Comparison of ENCODE assay signal across 22 cellular contexts in genomic region chr2:224999784-225000183, GRCh38. TPM values are rescaled to one million over a fixed set of nuclear protein-coding genes. Genes with fewer than 3 reads are reported as not detected.
DNase-seq lines count a peak whose midpoint lies in the region; ATAC-seq and TF ChIP-seq lines count a peak whose summit lies in the region.
"Had no signal": no experiment of that assay in that cellular context is flagged by ENCODE, and none has a peak within 500 bp of the region (broad histone marks: within the 10 kb centered on the region; RNA-seq: fewer than 3 reads in every experiment).

No MANE protein-coding gene starts in this region.

- no peak for TF ChIP-seq POLR2A in spleen (IDR thresholded peaks at IDR 0.05)

- intact Hi-C loops in spleen (cut with DNase I; ENCODE audit: low total_unique reads) = loop anchor here (10.0 kb wide), 2 partner anchors 65 to 215 kb away; no protein-coding TSS in a partner anchor

- H3K36me3 Mint-ChIP-seq in activated T-cell treated with anti-CD3 and anti-CD28 coated beads, Interleukin-2, amount 50 U/mL, for 72 hours (ENCODE audit: insufficient read depth in 2 of 2) = peaks cover 2 to 10% of the 10 kb centered on the region in 2 donors

- no peak overlapping the region for H3K4me3 ChIP-seq in fibroblast of villous mesenchyme (ENCODE audit: low read depth, low read length)
- no peak overlapping the region for H3K4me3 ChIP-seq in spleen
- H3K4me3 ChIP-seq: body of pancreas, gastrocnemius medialis, thoracic aorta had no signal

- H3K27ac ChIP-seq in spleen = peak overlapping the region in 5 of 8 donors; percentile 41 to 61 (median 58)
- H3K27ac ChIP-seq: body of pancreas, gastrocnemius medialis, parathyroid adenoma, thoracic aorta, VCaP had no signal

- TF ChIP-seq CTCF in fibroblast of villous mesenchyme (IDR thresholded peaks at IDR 0.05; ENCODE audit: insufficient read depth, low read depth, low read length) (no peak), spleen (IDR thresholded peaks at IDR 0.05 in 8 of 11, conservative IDR thresholded peaks at IDR 0.05 in 3 of 11) (no peak)

- WGBS in spleen, 5 donors = 58 to 93% (median 78%) methylated on average over 3 of the region's 3 CpGs

- peak overlapping the region; percentile 25 for H3K27ac Mint-ChIP-seq in activated T-cell treated with anti-CD3 and anti-CD28 coated beads, Interleukin-2, amount 50 U/mL, for 72 hours
- H3K27ac Mint-ChIP-seq: activated naive CD4-positive, alpha-beta T cell treated with anti-CD3 and anti-CD28 coated beads, Interleukin-2, amount 50 U/mL, for 72 hours had no signal

- H3K9me3 ChIP-seq in spleen = no peaks in the 10 kb centered on the region
- H3K9me3 ChIP-seq: body of pancreas, gastrocnemius medialis, thoracic aorta had no signal

- H3K36me3 ChIP-seq in spleen = peaks cover 0 to 4% (median 0%) of the 10 kb centered on the region in 6 donors
- H3K36me3 ChIP-seq: gastrocnemius medialis, thoracic aorta had no signal

- no peaks in the 10 kb centered on the region for H3K27me3 ChIP-seq in spleen (replicated peaks in 1 of 7)
- H3K27me3 ChIP-seq: body of pancreas, gastrocnemius medialis had no signal

- ATAC-seq in activated T-cell treated with anti-CD3 and anti-CD28 coated beads, Interleukin-2, amount 50 U/mL, for 72 hours (replicated peaks in 1 of 2) = no peak
- no peak for ATAC-seq in GM18909 (IDR thresholded peaks at IDR 0.05; ENCODE audit: poor library complexity, unreplicated experiment)
- ATAC-seq: activated naive CD4-positive, alpha-beta T cell treated with anti-CD3 and anti-CD28 coated beads, Interleukin-2, amount 50 U/mL, for 72 hours; activated T-cell treated with anti-CD3 and anti-CD28 coated beads, Interleukin-2, amount 50 U/mL, for 4 hours; body of pancreas; gastrocnemius medialis; sciatic nerve had no signal

- DNase-seq in activated T-cell treated with anti-CD3 and anti-CD28 coated beads, Interleukin-2, amount 50 U/mL, for 72 hours = no peak
- no peak for DNase-seq in activated T-cell treated with anti-CD3 and anti-CD28 coated beads for 4 hours
- peak; percentile 23 for DNase-seq in NCI-H69 (lab: John Stamatoyannopoulos, UW)
- peak; percentile 48 for DNase-seq in fibroblast of villous mesenchyme (ENCODE audit: low read depth)
- no peak for DNase-seq in spleen
- no peak for DNase-seq in DMS153 treated with DMSO at 0.1 percent for 48 hours (lab: John Stamatoyannopoulos, UW; ENCODE audit: unreplicated experiment)
- DNase-seq: activated CD4-positive, alpha-beta T cell treated with anti-CD3 and anti-CD28 coated beads, Interleukin-2, amount 50 U/mL, for 48 hours; activated T-cell treated with anti-CD3 and anti-CD28 coated beads, Interleukin-2, amount 50 U/mL, for 4 hours; DND-41; gastrocnemius medialis; kidney; NCI-H146; NCI-H748 treated with DMSO at 0.1 percent for 48 hours; Right ventricle myocardium superior had no signal

- H3K4me3 Mint-ChIP-seq in activated T-cell treated with anti-CD3 and anti-CD28 coated beads, Interleukin-2, amount 50 U/mL, for 72 hours = no peak overlapping the region
- H3K4me3 Mint-ChIP-seq: activated T-cell treated with anti-CD3 and anti-CD28 coated beads, Interleukin-2, amount 50 U/mL, for 4 hours; IgD-negative memory B cell had no signal

- H3K9me3 Mint-ChIP-seq in activated T-cell treated with anti-CD3 and anti-CD28 coated beads, Interleukin-2, amount 50 U/mL, for 72 hours = no peaks in the 10 kb centered on the region
- H3K9me3 Mint-ChIP-seq: activated naive CD4-positive, alpha-beta T cell treated with anti-CD3 and anti-CD28 coated beads, Interleukin-2, amount 50 U/mL, for 72 hours; activated T-cell treated with anti-CD3 and anti-CD28 coated beads, Interleukin-2, amount 50 U/mL, for 4 hours had no signal

- H3K27me3 Mint-ChIP-seq in activated T-cell treated with anti-CD3 and anti-CD28 coated beads, Interleukin-2, amount 50 U/mL, for 72 hours (ENCODE audit: low read depth) = no peaks in the 10 kb centered on the region
- H3K27me3 Mint-ChIP-seq: IgD-negative memory B cell had no signal

- H3K4me1 ChIP-seq in spleen = peaks cover 0 to 85% (median 39%) of the 10 kb centered on the region in 6 donors
- H3K4me1 ChIP-seq: body of pancreas, parathyroid adenoma had no signal

- peaks cover 88% of the 10 kb centered on the region for H3K4me1 Mint-ChIP-seq in activated T-cell treated with anti-CD3 and anti-CD28 coated beads, Interleukin-2, amount 50 U/mL, for 72 hours (ENCODE audit: low read depth)

RNA-seq across cellular contexts. Expression of gene DOCK10, which starts 42.5 kb away (rescaled TPM):
- 100 to 1,000 TPM; 179 to 199 TPM for total RNA-seq in activated T-cell treated with anti-CD3 and anti-CD28 coated beads, Interleukin-2, amount 50 U/mL, for 72 hours
- total RNA-seq in fibroblast of villous mesenchyme (20.7 and 26.1 TPM in 2 replicates), spleen (100 to 1,000 TPM; 130 to 203 (median 180) TPM)
- polyA plus RNA-seq in spleen = 10 to 100 TPM; 12.5 to 19.3 (median 18.3) TPM

Comparison
In these comparisons a context has a peak if more than half of its experiments do, and no peak if none do; other contexts are left out.
1. DNase-seq: peak in NCI-H69 (single experiment) and fibroblast of villous mesenchyme (single experiment); none in activated T-cell treated with anti-CD3 and anti-CD28 coated beads, Interleukin-2, amount 50 U/mL, for 72 hours (0 of 2), activated T-cell treated with anti-CD3 and anti-CD28 coated beads for 4 hours (single experiment), spleen (single experiment) and DMS153 treated with DMSO at 0.1 percent for 48 hours (single experiment).